9 cellular contexts compared by ENCODE assay signal in genomic region chr4:123659759-123660158, GRCh38.
DNase-seq lines count a peak whose midpoint lies in the region; ATAC-seq and TF ChIP-seq lines count a peak whose summit lies in the region.
"Had no signal": no experiment of that assay in that cellular context is flagged by ENCODE, and none has a peak within 500 bp of the region (broad histone marks: within the 10 kb centered on the region; RNA-seq: fewer than 3 reads in every experiment).

No MANE protein-coding gene starts in this region.

- peak; percentile 34 for DNase-seq in DMS53 (lab: John Stamatoyannopoulos, UW)
- peak; percentile 57 for DNase-seq in left kidney (ENCODE audit: low read depth, low spot score)
- no peak for DNase-seq in retina
- no peak for DNase-seq in GDM1 (lab: John Stamatoyannopoulos, UW)
- no peak for DNase-seq in hippocampal formation (lab: John Stamatoyannopoulos, UW)
- DNase-seq: upper lobe of left lung had no signal

- peak; percentile 69 for TF ChIP-seq CTCF in VCaP (conservative IDR thresholded peaks at IDR 0.05)

- H3K27ac ChIP-seq in VCaP, result no peak overlapping the region
- H3K27ac ChIP-seq: upper lobe of left lung had no signal

- ATAC-seq in HG02759 (IDR thresholded peaks at IDR 0.05; ENCODE audit: unreplicated experiment) (peak; percentile 52), GM21381 (IDR thresholded peaks at IDR 0.05; ENCODE audit: unreplicated experiment) (no peak)

Comparison
In these comparisons a context has a peak if more than half of its experiments do, and no peak if none do; other contexts are left out.
1. DNase-seq: peak in DMS53 (single experiment) and left kidney (single experiment); none in retina (single experiment), GDM1 (single experiment) and hippocampal formation (0 of 2).